Comparison of ENCODE assay signal across 9 cellular contexts in the genomic region with DNA sequence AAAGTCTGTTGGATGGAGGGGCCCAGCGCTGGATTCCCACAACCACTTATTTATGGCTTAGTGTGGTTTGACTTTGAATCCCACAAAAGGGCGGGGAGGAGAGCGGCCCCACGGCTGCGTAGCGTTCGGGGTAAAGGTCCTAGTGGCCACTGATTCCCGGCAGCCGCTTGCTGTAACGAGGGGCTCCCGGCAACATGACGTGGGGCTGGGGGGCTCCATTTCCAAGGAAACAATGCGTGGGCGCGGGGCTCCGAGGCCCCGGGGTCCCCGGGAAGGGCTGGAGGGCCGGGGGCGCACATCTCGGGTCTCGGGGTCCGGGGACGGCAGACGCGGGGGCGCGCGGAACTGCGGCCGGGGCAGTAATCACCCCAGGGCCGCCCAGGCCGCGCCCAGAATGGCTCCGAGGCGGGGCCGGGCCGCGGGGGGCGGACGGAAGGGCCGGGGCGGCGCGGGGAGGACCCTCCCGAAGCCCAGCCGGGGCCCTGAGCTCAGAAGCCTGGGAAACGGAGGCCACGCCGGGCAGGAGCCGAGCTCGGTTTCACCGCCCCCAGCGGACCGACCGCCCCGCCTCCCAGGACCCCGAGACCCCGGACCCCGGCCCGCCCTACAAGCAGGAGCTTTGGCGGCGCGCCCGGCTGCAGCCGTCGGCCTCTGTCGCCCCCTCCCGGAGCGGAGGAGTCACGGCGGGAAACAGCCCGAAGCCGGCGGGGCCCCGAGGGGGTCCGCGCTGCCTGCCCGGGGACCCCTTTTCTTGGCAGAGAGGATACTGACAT. TPM values are rescaled to one million over a fixed set of nuclear protein-coding genes. Genes with fewer than 3 reads are reported as not detected.
DNase-seq lines count a peak whose midpoint lies in the region; ATAC-seq and TF ChIP-seq lines count a peak whose summit lies in the region.
"Had no signal": no experiment of that assay in that cellular context is flagged by ENCODE, and none has a peak within 500 bp of the region (broad histone marks: within the 10 kb centered on the region; RNA-seq: fewer than 3 reads in every experiment).

No MANE protein-coding gene starts in this region.

- H3K4me3 Mint-ChIP-seq in endothelial cell (ENCODE audit: unreplicated experiment): peak overlapping the region; percentile 93

- H3K27me3 Mint-ChIP-seq in endothelial cell (ENCODE audit: unreplicated experiment): no peaks in the 10 kb centered on the region

- TF ChIP-seq CTCF in endothelial cell (IDR thresholded peaks at IDR 0.05; ENCODE audit: unreplicated experiment): peak; percentile 93

- peak; percentile 51 for ATAC-seq in GM18870 (IDR thresholded peaks at IDR 0.05; ENCODE audit: unreplicated experiment)
- peak; percentile 75 for ATAC-seq in HG03103 (IDR thresholded peaks at IDR 0.05; ENCODE audit: low read depth, unreplicated experiment)

- no peaks in the 10 kb centered on the region for H3K9me3 Mint-ChIP-seq in endothelial cell (ENCODE audit: unreplicated experiment)

- H3K36me3 Mint-ChIP-seq in endothelial cell (ENCODE audit: low read depth, unreplicated experiment): no peaks in the 10 kb centered on the region

- H3K4me1 Mint-ChIP-seq in endothelial cell (ENCODE audit: unreplicated experiment): peaks cover 15% of the 10 kb centered on the region

- H3K27ac Mint-ChIP-seq in endothelial cell (ENCODE audit: unreplicated experiment): peak overlapping the region; percentile 93

- DNase-seq in AG20443 (ENCODE audit: low spot score) (peak; percentile 94), NCI-H748 treated with DMSO at 0.1 percent for 48 hours (lab: John Stamatoyannopoulos, UW) (peak; percentile 45), endothelial cell (ENCODE audit: low spot score) (peak; percentile 88), midbrain (lab: John Stamatoyannopoulos, UW) (peak; percentile 77)
- peak; percentile 30 for DNase-seq in activated CD8-positive, alpha-beta memory T cell treated with anti-CD3 and anti-CD28 coated beads, Interleukin-2, amount 50 U/mL, for 1 hour (ENCODE audit: extremely low read depth)
- peak; percentile 50 to 70 for DNase-seq in stimulated activated CD8-positive, alpha-beta memory T cell treated with anti-CD3 and anti-CD28 coated beads, Interleukin-15, amount 100 ng/mL, for 48 hours (ENCODE audit: low read depth in 2 of 2)

RNA-seq across cellular contexts. Expression of a gene that starts 11.9 kb away (rescaled TPM):
- total RNA-seq in endothelial cell (ENCODE audit: unreplicated experiment): 0.36 TPM
- total RNA-seq: activated CD8-positive, alpha-beta memory T cell treated with anti-CD3 and anti-CD28 coated beads for 36 hours had no signal

Comparison
In these comparisons a context has a peak if more than half of its experiments do, and no peak if none do; other contexts are left out.
1. Peak in every context shown above with its lines: DNase-seq and ATAC-seq.
2. DNase-seq: peak in every context shown above with its lines; median percentile 94 in AG20443; 88 in endothelial cell; 77 in midbrain; 60 in stimulated activated CD8-positive, alpha-beta memory T cell treated with anti-CD3 and anti-CD28 coated beads, Interleukin-15, amount 100 ng/mL, for 48 hours; 45 in NCI-H748 treated with DMSO at 0.1 percent for 48 hours; 30 in activated CD8-positive, alpha-beta memory T cell treated with anti-CD3 and anti-CD28 coated beads, Interleukin-2, amount 50 U/mL, for 1 hour.